10 cellular contexts compared by ENCODE assay signal in the genomic region with DNA sequence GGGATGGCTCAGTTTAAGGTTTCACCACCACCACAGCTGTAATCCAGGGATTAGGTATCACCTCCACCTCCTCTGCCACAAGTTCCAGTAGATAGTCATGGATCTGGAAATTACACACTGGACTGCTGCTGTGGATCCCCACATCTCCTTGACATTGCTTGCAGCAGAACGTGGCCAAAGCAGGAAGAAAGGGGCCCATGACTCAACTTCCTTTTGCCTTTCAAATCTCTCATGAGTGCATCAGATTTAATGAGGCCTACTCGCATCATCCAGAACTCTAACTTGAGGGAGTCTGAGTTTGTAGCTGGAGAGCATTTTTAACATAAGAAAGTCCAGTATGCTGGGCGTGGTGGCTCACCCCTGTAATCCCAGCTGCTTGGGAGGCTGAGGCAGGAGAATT.
DNase-seq lines count a peak whose midpoint lies in the region; ATAC-seq and FAIRE-seq lines count a peak whose summit lies in the region.
"Had no signal": no experiment of that assay in that cellular context is flagged by ENCODE, and none has a peak within 500 bp of the region (broad histone marks: within the 10 kb centered on the region; RNA-seq: fewer than 3 reads in every experiment).

No MANE protein-coding gene starts in this region.

- H3K27ac Mint-ChIP-seq in activated naive CD4-positive, alpha-beta T cell treated with anti-CD3 and anti-CD28 coated beads, Interleukin-2, amount 10 ng/mL, durations not matched to agents 7 days and 5 days, result peak overlapping the region; percentile 60
- H3K27ac Mint-ChIP-seq in effector memory CD8-positive, alpha-beta T cell, result peak overlapping the region; percentile 65 to 69
- H3K27ac Mint-ChIP-seq in stimulated activated naive CD8-positive, alpha-beta T cell treated with anti-CD3 and anti-CD28 coated beads, Interleukin-15, Interleukin-2, amounts not matched to agents 100 ng/mL and 50 ng/mL, for 24 hours, result peak overlapping the region; percentile 32

- H3K27me3 Mint-ChIP-seq in activated naive CD4-positive, alpha-beta T cell treated with anti-CD3 and anti-CD28 coated beads, Interleukin-2, amount 10 ng/mL, durations not matched to agents 7 days and 5 days, result peaks cover 7% of the 10 kb centered on the region
- peaks cover 0 to 2% of the 10 kb centered on the region in 2 donors for H3K27me3 Mint-ChIP-seq in effector memory CD8-positive, alpha-beta T cell
- H3K27me3 Mint-ChIP-seq in stimulated activated naive CD8-positive, alpha-beta T cell treated with anti-CD3 and anti-CD28 coated beads, Interleukin-15, Interleukin-2, amounts not matched to agents 100 ng/mL and 50 ng/mL, for 24 hours, result no peaks in the 10 kb centered on the region

- H3K9me3 Mint-ChIP-seq in activated naive CD4-positive, alpha-beta T cell treated with anti-CD3 and anti-CD28 coated beads, Interleukin-2, amount 10 ng/mL, durations not matched to agents 7 days and 5 days, result no peaks in the 10 kb centered on the region
- no peaks in the 10 kb centered on the region for H3K9me3 Mint-ChIP-seq in effector memory CD8-positive, alpha-beta T cell
- no peaks in the 10 kb centered on the region for H3K9me3 Mint-ChIP-seq in stimulated activated naive CD8-positive, alpha-beta T cell treated with anti-CD3 and anti-CD28 coated beads, Interleukin-15, Interleukin-2, amounts not matched to agents 100 ng/mL and 50 ng/mL, for 24 hours

- no peak for DNase-seq in activated naive CD4-positive, alpha-beta T cell treated with anti-CD3 and anti-CD28 coated beads, Interleukin-2, amount 10 ng/mL, durations not matched to agents 7 days and 5 days
- no peak for DNase-seq in activated naive CD4-positive, alpha-beta T cell treated with Interleukin-2 at 50 U/mL for 16 hours
- DNase-seq in RCC 7860 (ENCODE audit: low spot score) (peak; percentile 16), HuH-7 (ENCODE audit: low spot score) (no peak)
- no peak for DNase-seq in effector memory CD8-positive, alpha-beta T cell
- no peak for DNase-seq in activated CD8-positive, alpha-beta memory T cell treated with anti-CD3 and anti-CD28 coated beads for 24 hours
- DNase-seq: C1 segment of cervical spinal cord had no signal

- peak; percentile 33 for ATAC-seq in effector memory CD8-positive, alpha-beta T cell (replicated peaks)
- ATAC-seq in GM18502 (IDR thresholded peaks at IDR 0.05; ENCODE audit: poor library complexity, unreplicated experiment), result no peak

- H3K4me3 Mint-ChIP-seq in activated naive CD4-positive, alpha-beta T cell treated with anti-CD3 and anti-CD28 coated beads, Interleukin-2, amount 10 ng/mL, durations not matched to agents 7 days and 5 days, result no peak overlapping the region
- no peak overlapping the region for H3K4me3 Mint-ChIP-seq in effector memory CD8-positive, alpha-beta T cell
- no peak overlapping the region for H3K4me3 Mint-ChIP-seq in stimulated activated naive CD8-positive, alpha-beta T cell treated with anti-CD3 and anti-CD28 coated beads, Interleukin-15, Interleukin-2, amounts not matched to agents 100 ng/mL and 50 ng/mL, for 24 hours

- CTCF ChIA-PET in activated naive CD4-positive, alpha-beta T cell treated with anti-CD3 and anti-CD28 coated beads, Interleukin-2, amount 10 ng/mL, durations not matched to agents 7 days and 5 days (lab: Charles Lee), result no interaction called here

- no peaks in the 10 kb centered on the region for H3K36me3 Mint-ChIP-seq in activated naive CD4-positive, alpha-beta T cell treated with anti-CD3 and anti-CD28 coated beads, Interleukin-2, amount 10 ng/mL, durations not matched to agents 7 days and 5 days
- H3K36me3 Mint-ChIP-seq in effector memory CD8-positive, alpha-beta T cell (ENCODE audit: insufficient read depth), result no peaks in the 10 kb centered on the region
- no peaks in the 10 kb centered on the region for H3K36me3 Mint-ChIP-seq in stimulated activated naive CD8-positive, alpha-beta T cell treated with anti-CD3 and anti-CD28 coated beads, Interleukin-15, Interleukin-2, amounts not matched to agents 100 ng/mL and 50 ng/mL, for 24 hours (ENCODE audit: low read depth)

- peaks cover 21% of the 10 kb centered on the region for H3K4me1 Mint-ChIP-seq in activated naive CD4-positive, alpha-beta T cell treated with anti-CD3 and anti-CD28 coated beads, Interleukin-2, amount 10 ng/mL, durations not matched to agents 7 days and 5 days
- peaks cover 5 to 10% of the 10 kb centered on the region in 2 donors for H3K4me1 Mint-ChIP-seq in effector memory CD8-positive, alpha-beta T cell (ENCODE audit: low read depth in 2 of 2)
- peaks cover 33% of the 10 kb centered on the region for H3K4me1 Mint-ChIP-seq in stimulated activated naive CD8-positive, alpha-beta T cell treated with anti-CD3 and anti-CD28 coated beads, Interleukin-15, Interleukin-2, amounts not matched to agents 100 ng/mL and 50 ng/mL, for 24 hours (ENCODE audit: low read depth)

- FAIRE-seq in RCC 7860 (lab: Jason Lieb, UNC), result no peak
- FAIRE-seq: colon had no signal
